8 cellular contexts compared by ENCODE assay signal in genomic region chr4:173494013-173494970, GRCh38. TPM values are rescaled to one million over a fixed set of nuclear protein-coding genes. Genes with fewer than 3 reads are reported as not detected.
DNase-seq lines count a peak whose midpoint lies in the region; ATAC-seq, FAIRE-seq and TF ChIP-seq lines count a peak whose summit lies in the region.

No MANE protein-coding gene starts in this region.

- dilution Hi-C loops in IMR-90 (cut with HindIII; ENCODE audit: low sequenced_read_pairs, unreplicated experiment): no loop called here

- CTCF ChIA-PET in IMR-90 (lab: Yijun Ruan, JAX) (interaction anchor here (0.6 to 1.6 kb wide), 10 partner anchors 9 to 820 kb away, joined by 3 to 24 read pairs (median 4); no protein-coding TSS in a partner anchor), K562 (lab: Yijun Ruan, JAX; ENCODE audit: low intra/inter-chr PET ratio) (interaction anchor here (0.6 to 2.1 kb wide), 2 partner anchors 74 to 175 kb away, joined by 4 to 8 read pairs; no protein-coding TSS in a partner anchor)

- no peak overlapping the region for H2AK5ac ChIP-seq in IMR-90 (ENCODE audit: low read depth, low read length)

- TF ChIP-seq EP300 in K562 (IDR thresholded peaks at IDR 0.05; ENCODE audit: low read length): no peak

- H3K79me2 ChIP-seq in K562 (ENCODE audit: control insufficient read depth, insufficient read depth, low read length): no peaks in the 10 kb centered on the region
- no peaks in the 10 kb centered on the region for H3K79me2 ChIP-seq in smooth muscle cell (ENCODE audit: low read depth)

- peaks cover 7% of the 10 kb centered on the region; the same call in 1 of the 2 replicates for H3K9me1 ChIP-seq in IMR-90 (ENCODE audit: insufficient read depth, low read length)
- H3K9me1 ChIP-seq in K562 (ENCODE audit: control insufficient read depth, insufficient read depth, low read length): no peaks in the 10 kb centered on the region

- H3K36me3 ChIP-seq in IMR-90 (ENCODE audit: control insufficient read depth, insufficient read depth, low read length) (no peaks in the 10 kb centered on the region), K562 (ENCODE audit: control insufficient read depth, insufficient read depth, low read length) (no peaks in the 10 kb centered on the region), iPS-18a (ENCODE audit: control insufficient read depth, low read depth, low read length) (no peaks in the 10 kb centered on the region), smooth muscle cell (ENCODE audit: low read depth) (no peaks in the 10 kb centered on the region)

- in situ Hi-C loops in IMR-90 (cut with MboI; ENCODE audit: low sequenced_read_pairs) (loop anchor here (5.0 to 10.0 kb wide), 2 partner anchors 72 to 179 kb away; no protein-coding TSS in a partner anchor), K562 (cut with MboI) (loop anchor here (5.0 kb wide), 1 partner anchor 72 kb away; no protein-coding TSS in a partner anchor)

- TF ChIP-seq CTCF in IMR-90 (conservative IDR thresholded peaks at IDR 0.05; ENCODE audit: low read depth, low read length) (peak; percentile 70), K562 (IDR thresholded peaks at IDR 0.05 in 2 of 3, conservative IDR thresholded peaks at IDR 0.05 in 1 of 3; ENCODE audit: insufficient read depth in 2 of 3, low read depth in 1 of 3, low read length in 3 of 3) (peak; percentile 80 to 94 (median 82)), smooth muscle cell (IDR thresholded peaks at IDR 0.05; ENCODE audit: borderline replicate concordance, insufficient read depth, poor library complexity, severe bottlenecking) (peak; percentile 64)

- H3K9me3 ChIP-seq in IMR-90 (ENCODE audit: control insufficient read depth, insufficient read depth, low read length): no peaks in the 10 kb centered on the region
- no peaks in the 10 kb centered on the region for H3K9me3 ChIP-seq in K562 (replicated peaks; ENCODE audit: control insufficient read depth, insufficient read depth, low read depth, low read length)
- H3K9me3 ChIP-seq in iPS-18a (ENCODE audit: control insufficient read depth, low read depth, low read length): no peaks in the 10 kb centered on the region
- H3K9me3 ChIP-seq in smooth muscle cell (replicated peaks; ENCODE audit: low read depth): no peaks in the 10 kb centered on the region

- peak overlapping the region in 1 of 2 experiments; percentile 48; a peak in 1 of 4 replicates for H4K8ac ChIP-seq in IMR-90 (ENCODE audit: low read depth in 2 of 2, low read length in 2 of 2)

- H2AFZ ChIP-seq in IMR-90 (replicated peaks; ENCODE audit: low read length, poor library complexity): peak overlapping the region; percentile 85
- peak overlapping the region; percentile 89 for H2AFZ ChIP-seq in K562 (ENCODE audit: low read depth, low read length)
- peak overlapping the region; percentile 73 for H2AFZ ChIP-seq in smooth muscle cell (ENCODE audit: low read depth)

- no peak overlapping the region for H4K5ac ChIP-seq in IMR-90 (ENCODE audit: low read depth, low read length)

- H3K14ac ChIP-seq in IMR-90 (replicated peaks; ENCODE audit: low read depth, low read length): no peak overlapping the region

- H2BK15ac ChIP-seq in IMR-90 (ENCODE audit: low read depth, low read length): no peak overlapping the region

- DNase-seq in GM03348 (ENCODE audit: low spot score) (peak; percentile 76), IMR-90 (peak; percentile 62), SW 1271 (lab: John Stamatoyannopoulos, UW) (peak; percentile 1 to 30), K562 (ENCODE audit: extremely low read depth in 1 of 4, low spot score in 3 of 4) (peak; percentile 27 to 71 (median 47)), smooth muscle cell (lab: John Stamatoyannopoulos, UW; ENCODE audit: unreplicated experiment) (no peak), NCI-H2171 treated with DMSO at 0.1 percent for 48 hours (lab: John Stamatoyannopoulos, UW) (no peak)

- no peak overlapping the region for H2BK20ac ChIP-seq in IMR-90 (ENCODE audit: low read depth, low read length)

- H3F3A ChIP-seq in smooth muscle cell (ENCODE audit: low read depth): peaks cover 17% of the 10 kb centered on the region

- no peaks in the 10 kb centered on the region for H3K79me1 ChIP-seq in IMR-90 (ENCODE audit: low read depth in 1 of 2, low read length in 2 of 2)

- H3K27ac ChIP-seq in IMR-90 (ENCODE audit: insufficient read depth, low read length): no peak overlapping the region
- no peak overlapping the region for H3K27ac ChIP-seq in K562 (ENCODE audit: extremely low read depth, low read depth, low read length)
- no peak overlapping the region for H3K27ac ChIP-seq in iPS-18a (ENCODE audit: low read length)
- no peak overlapping the region for H3K27ac ChIP-seq in smooth muscle cell (ENCODE audit: low read depth)

- H3K4me3 ChIP-seq in IMR-90 (ENCODE audit: insufficient read depth, low read depth, low read length) (peak overlapping the region; percentile 47), K562 (peak overlapping the region; percentile 10), iPS-18a (ENCODE audit: low read length) (peak overlapping the region; percentile 67), smooth muscle cell (peak overlapping the region; percentile 52)

- H2BK120ac ChIP-seq in IMR-90 (ENCODE audit: low read depth, low read length): peak overlapping the region; percentile 21; the same call in 1 of the 2 replicates

- H4K20me1 ChIP-seq in IMR-90 (ENCODE audit: insufficient read depth, low read length) (no peaks in the 10 kb centered on the region), K562 (replicated peaks; ENCODE audit: control insufficient read depth, insufficient read depth, low read length) (no peaks in the 10 kb centered on the region), smooth muscle cell (ENCODE audit: low read depth) (no peaks in the 10 kb centered on the region)

- no peak overlapping the region for H2BK5ac ChIP-seq in IMR-90 (ENCODE audit: low read depth, low read length, poor library complexity, severe bottlenecking)

- H2AK9ac ChIP-seq in IMR-90 (replicated peaks; ENCODE audit: low read depth, low read length, poor library complexity): no peak overlapping the region

- WGBS in IMR-90 (ENCODE audit: extremely low coverage in 2 of 2, insufficient read length in 1 of 2), 2 experiments: 21% methylated on average over 9 of the region's 40 CpGs; no CpG with 5 or more reads in 1 of the 2 experiments
- 29% methylated on average over 31 of the region's 40 CpGs for WGBS in K562 (ENCODE audit: insufficient coverage, low coverage, missing lambda C conversion rate)
- WGBS in smooth muscle cell (ENCODE audit: low lambda C conversion rate): 28% methylated on average over 40 of the region's 40 CpGs

- peak; percentile 98 for ATAC-seq in GM21737 (IDR thresholded peaks at IDR 0.05; ENCODE audit: unreplicated experiment)
- ATAC-seq in IMR-90 (ENCODE audit: low read depth): peak; percentile 73
- peak; percentile 97 for ATAC-seq in K562

- TF ChIP-seq RAD21 in IMR-90 (IDR thresholded peaks at IDR 0.05; ENCODE audit: low read length) (peak; percentile 69), K562 (CRISPR knock-in tag; conservative IDR thresholded peaks at IDR 0.05 in 1 of 2, IDR thresholded peaks at IDR 0.05 in 1 of 2) (peak; percentile 58 to 77)

- POLR2A ChIA-PET in IMR-90 (lab: Charles Lee; ENCODE audit: unreplicated experiment) (interaction anchor here (0.5 kb wide), 1 partner anchor 31 kb away, joined by 12 read pairs; no protein-coding TSS in a partner anchor), K562 (lab: Yijun Ruan, JAX) (interaction anchor here (0.9 to 1.0 kb wide), 2 partner anchors 12 to 16 kb away, joined by 3 read pairs; no protein-coding TSS in a partner anchor)

- H3K18ac ChIP-seq in IMR-90 (ENCODE audit: low read depth, low read length): peak overlapping the region; percentile 31; the same call in 1 of the 2 replicates

- H3K4ac ChIP-seq in IMR-90 (ENCODE audit: low read depth, low read length): no peak overlapping the region

- H3K9ac ChIP-seq in IMR-90 (ENCODE audit: low read depth, low read length) (no peak overlapping the region), K562 (ENCODE audit: insufficient read depth in 1 of 2, low read depth in 2 of 2, low read length in 2 of 2) (no peak overlapping the region), iPS-18a (ENCODE audit: low read length) (peak overlapping the region; percentile 24), smooth muscle cell (ENCODE audit: low read depth) (no peak overlapping the region)

- no peak for TF ChIP-seq POLR2A in IMR-90 (IDR thresholded peaks at IDR 0.05; ENCODE audit: low read depth, low read length)
- no peak for TF ChIP-seq POLR2A in K562 (conservative IDR thresholded peaks at IDR 0.05)

- BruUV-seq in IMR-90 (replicated peaks; lab: Mats Ljungman, UMichigan): no TSS peak
- no TSS peak for BruUV-seq in K562 (replicated peaks; lab: Mats Ljungman, UMichigan)

- H4K91ac ChIP-seq in IMR-90 (ENCODE audit: insufficient read depth, low read depth, low read length): no peak overlapping the region

- FAIRE-seq in K562 (lab: Jason Lieb, UNC): peak; percentile 85

- H3K23ac ChIP-seq in IMR-90 (ENCODE audit: low read depth, low read length): no peak overlapping the region

- peak overlapping the region; percentile 95 for H3K4me2 ChIP-seq in IMR-90 (ENCODE audit: low read depth, low read length)
- H3K4me2 ChIP-seq in K562 (ENCODE audit: insufficient read depth, low read length): peak overlapping the region; percentile 74
- peak overlapping the region; percentile 89 for H3K4me2 ChIP-seq in smooth muscle cell

- peaks cover 16% of the 10 kb centered on the region for H3K4me1 ChIP-seq in IMR-90 (ENCODE audit: control insufficient read depth, insufficient read depth, low read length)
- no peaks in the 10 kb centered on the region; a peak in 1 of 5 replicates for H3K4me1 ChIP-seq in K562 (replicated peaks in 1 of 2; ENCODE audit: control insufficient read depth in 2 of 2, insufficient read depth in 2 of 2, low read length in 2 of 2)
- peaks cover 15% of the 10 kb centered on the region for H3K4me1 ChIP-seq in iPS-18a (ENCODE audit: control insufficient read depth, low read depth, low read length)
- H3K4me1 ChIP-seq in smooth muscle cell (ENCODE audit: low read depth): peaks cover 1% of the 10 kb centered on the region

- intact Hi-C loops in IMR-90 (cut with micrococcal nuclease) (loop anchor here (1.0 to 2.0 kb wide), 2 partner anchors 74 to 175 kb away; no protein-coding TSS in a partner anchor), K562 (cut with micrococcal nuclease) (loop anchor here (1.0 to 5.0 kb wide), 3 partner anchors 74 to 482 kb away; no protein-coding TSS in a partner anchor)

- H3K27me3 ChIP-seq in IMR-90 (ENCODE audit: control insufficient read depth, insufficient read depth, low read length): peaks cover 32% of the 10 kb centered on the region
- no peaks in the 10 kb centered on the region for H3K27me3 ChIP-seq in K562 (ENCODE audit: control insufficient read depth in 2 of 2, insufficient read depth in 2 of 2, low read length in 2 of 2)
- peaks cover 58% of the 10 kb centered on the region for H3K27me3 ChIP-seq in iPS-18a (ENCODE audit: control insufficient read depth, insufficient read depth, low read length)
- no peaks in the 10 kb centered on the region for H3K27me3 ChIP-seq in smooth muscle cell (ENCODE audit: low read depth)

- no peak overlapping the region for H3K56ac ChIP-seq in IMR-90 (ENCODE audit: extremely low read depth, insufficient read depth, low read length)

RNA-seq across cellular contexts. Expression of gene HAND2, which starts 35.7 kb away (rescaled TPM):
- total RNA-seq in IMR-90 (2012; rRNA removed) (0.36 and 0.56 TPM in 2 replicates), K562 (2014; rRNA removed) (11.8 and 12.8 TPM in 2 replicates), K562 (2014; rRNA removed; fragmentation: Illumina TruSeq; extraction: Trizol) (3.0 and 3.3 TPM in 2 replicates), K562 (2015; rRNA removed; fragmentation: Illumina TruSeq; extraction: Trizol) (4.2 and 5.6 TPM in 2 replicates), K562 (2021) (6.0 and 6.6 TPM in 2 replicates), smooth muscle cell (243 and 265 TPM in 2 replicates)
- polyA plus RNA-seq in IMR-90 (2012; rRNA removed) (0.67 and 0.97 TPM in 2 replicates), K562 (2011; rRNA removed) (0.58 and 2.6 TPM in 2 replicates), K562 (2014; fragmentation: Illumina TruSeq; extraction: Trizol) (4.9 and 6.4 TPM in 2 replicates), K562 (2014; fragmentation: Nextera tagmentation; extraction: Ambion mirVana) (1 to 10 TPM; 1.7 to 2.0 TPM), K562 (2014; rRNA removed) (4.9 and 6.6 TPM in 2 replicates), smooth muscle cell (287 and 324 TPM in 2 replicates)
- 0.71 and 1.9 TPM in 2 replicates for polyA plus RNA-seq in IMR-90 (2012; cell fraction: cytosol; rRNA removed)
- 0.57 and 1.4 TPM in 2 replicates for polyA plus RNA-seq in IMR-90 (2012; cell fraction: nucleus; rRNA removed; ENCODE audit: low replicate concordance)
- total RNA-seq in K562 (2011; cell fraction: chromatin; rRNA removed; ENCODE audit: low replicate concordance): 15.5 and 17.1 TPM in 2 replicates
- 13.2 and 15.0 TPM in 2 replicates for total RNA-seq in K562 (2011; cell fraction: nucleolus; rRNA removed)
- total RNA-seq in K562 (2011; cell fraction: nucleoplasm; rRNA removed): 12.4 and 14.3 TPM in 2 replicates
- 0.43 and 1.7 TPM in 2 replicates for polyA plus RNA-seq in K562 (2011; cell fraction: cytosol; rRNA removed)
- polyA plus RNA-seq in K562 (2011; cell fraction: nucleus; rRNA removed): 0.94 and 6.5 TPM in 2 replicates
- 4.1 and 4.4 TPM in 2 replicates for polyA plus RNA-seq in K562 (2012)
- polyA minus RNA-seq in K562 (2011; rRNA and poly(A)+ RNA removed): 0.30 and 2.8 TPM in 2 replicates
- polyA minus RNA-seq in K562 (2011; cell fraction: cytosol; rRNA and poly(A)+ RNA removed): 2.8 TPM in 1 of 2 replicates, not detected in the other
- 1.3 and 3.5 TPM in 2 replicates for polyA minus RNA-seq in K562 (2011; cell fraction: nucleus; rRNA and poly(A)+ RNA removed)

Comparison
In these comparisons a context has a peak if more than half of its experiments do, and no peak if none do; other contexts are left out.
1. DNase-seq: peak in GM03348 (single experiment), IMR-90 (single experiment), SW 1271 (2 of 2) and K562 (4 of 4); none in smooth muscle cell (single experiment) and NCI-H2171 treated with DMSO at 0.1 percent for 48 hours (single experiment).
2. H3K4me3 ChIP-seq: peak in every context shown above with its lines; median percentile 67 in iPS-18a; 52 in smooth muscle cell; 47 in IMR-90; 10 in K562.
3. RNA of gene HAND2, which starts 35.7 kb away (total RNA-seq): 243 to 265 TPM in smooth muscle cell; 3.0 to 17.1 TPM in K562 and 0.36 to 0.56 TPM in IMR-90; every median in the first group is over 10 times any median in the second.
4. Peak in every context shown above with its lines, with median percentiles within 50 percentile points of each other: ATAC-seq, H2AFZ ChIP-seq, H3K4me2 ChIP-seq and CTCF ChIP-seq.